In the genomic region with DNA sequence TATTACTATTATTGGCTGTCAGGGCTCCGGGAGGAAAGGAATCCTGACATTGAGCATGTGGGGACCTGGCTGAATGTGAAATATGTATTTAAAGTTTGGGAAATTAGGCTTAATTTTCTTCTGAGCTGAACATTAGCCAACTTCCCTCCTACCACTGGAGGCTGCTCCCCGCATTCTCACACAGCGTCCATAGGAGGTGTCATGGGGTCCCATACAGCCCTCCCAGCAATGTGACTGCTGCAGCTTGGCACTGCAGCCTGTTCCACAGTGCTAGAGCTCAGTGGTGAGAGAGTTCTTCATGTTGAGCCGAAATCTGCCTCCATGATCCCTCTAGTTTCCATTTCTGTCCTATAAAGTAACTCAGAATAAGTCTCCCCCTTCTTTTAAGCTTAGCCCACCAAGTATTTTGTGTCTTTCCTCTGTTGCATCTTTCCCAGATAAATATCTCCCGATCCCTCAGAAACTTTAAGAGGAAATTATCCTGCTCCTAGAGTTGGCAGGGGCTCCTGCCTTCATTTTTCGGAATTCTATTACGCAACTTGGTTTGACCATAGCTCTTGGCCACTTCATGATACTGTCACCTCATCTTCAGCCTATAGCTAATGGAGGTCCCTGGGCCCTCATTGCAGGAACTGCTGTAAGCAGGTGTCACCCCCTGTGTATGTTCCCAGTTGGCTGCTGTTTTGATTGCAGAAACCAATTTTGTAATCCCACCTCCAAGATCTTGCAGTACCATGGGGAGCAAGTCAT, we compare ENCODE assay signal across 2 cellular contexts.
TF ChIP-seq lines count a peak whose summit lies in the region.

No MANE protein-coding gene starts in this region.

TF ChIP-seq in HCT116, 20 proteins besides CTCF, POLR2A, EP300 and RAD21:
- no peak for TF ChIP-seq MAX (IDR thresholded peaks at IDR 0.05)

TF ChIP-seq in WTC11, 78 proteins besides CTCF, POLR2A, EP300 and RAD21:
- TF ChIP-seq ZSCAN18 (CRISPR knock-in tag; IDR thresholded peaks at IDR 0.05) (no peak), ZNF219 (CRISPR knock-in tag; IDR thresholded peaks at IDR 0.05; ENCODE audit: borderline replicate concordance) (no peak), TEAD1 (CRISPR knock-in tag; IDR thresholded peaks at IDR 0.05) (no peak), NR3C1 (CRISPR knock-in tag; conservative IDR thresholded peaks at IDR 0.05; ENCODE audit: low read depth) (no peak), KAT7 (CRISPR knock-in tag; IDR thresholded peaks at IDR 0.05; ENCODE audit: borderline replicate concordance) (no peak), OVOL2 (CRISPR knock-in tag; IDR thresholded peaks at IDR 0.05; ENCODE audit: borderline replicate concordance) (no peak), ELF4 (CRISPR knock-in tag; IDR thresholded peaks at IDR 0.05; ENCODE audit: low read depth) (no peak), AR (CRISPR knock-in tag; IDR thresholded peaks at IDR 0.05) (no peak), GABPB1 (CRISPR knock-in tag; IDR thresholded peaks at IDR 0.05) (no peak), TEAD4 (CRISPR knock-in tag; IDR thresholded peaks at IDR 0.05) (no peak), E2F1 (CRISPR knock-in tag; IDR thresholded peaks at IDR 0.05) (no peak), NFE2L1 (CRISPR knock-in tag; IDR thresholded peaks at IDR 0.05) (no peak), ZNF671 (CRISPR knock-in tag; IDR thresholded peaks at IDR 0.05) (no peak), E2F5 (CRISPR knock-in tag; IDR thresholded peaks at IDR 0.05) (no peak)
- TF ChIP-seq, protein P1, sequence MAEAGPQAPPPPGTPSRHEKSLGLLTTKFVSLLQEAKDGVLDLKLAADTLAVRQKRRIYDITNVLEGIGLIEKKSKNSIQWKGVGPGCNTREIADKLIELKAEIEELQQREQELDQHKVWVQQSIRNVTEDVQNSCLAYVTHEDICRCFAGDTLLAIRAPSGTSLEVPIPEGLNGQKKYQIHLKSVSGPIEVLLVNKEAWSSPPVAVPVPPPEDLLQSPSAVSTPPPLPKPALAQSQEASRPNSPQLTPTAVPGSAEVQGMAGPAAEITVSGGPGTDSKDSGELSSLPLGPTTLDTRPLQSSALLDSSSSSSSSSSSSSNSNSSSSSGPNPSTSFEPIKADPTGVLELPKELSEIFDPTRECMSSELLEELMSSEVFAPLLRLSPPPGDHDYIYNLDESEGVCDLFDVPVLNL (CRISPR knock-in tag; IDR thresholded peaks at IDR 0.05; ENCODE audit: borderline replicate concordance, low read depth), result no peak
